ENCODE assay signal across 8 cellular contexts in the genomic region with DNA sequence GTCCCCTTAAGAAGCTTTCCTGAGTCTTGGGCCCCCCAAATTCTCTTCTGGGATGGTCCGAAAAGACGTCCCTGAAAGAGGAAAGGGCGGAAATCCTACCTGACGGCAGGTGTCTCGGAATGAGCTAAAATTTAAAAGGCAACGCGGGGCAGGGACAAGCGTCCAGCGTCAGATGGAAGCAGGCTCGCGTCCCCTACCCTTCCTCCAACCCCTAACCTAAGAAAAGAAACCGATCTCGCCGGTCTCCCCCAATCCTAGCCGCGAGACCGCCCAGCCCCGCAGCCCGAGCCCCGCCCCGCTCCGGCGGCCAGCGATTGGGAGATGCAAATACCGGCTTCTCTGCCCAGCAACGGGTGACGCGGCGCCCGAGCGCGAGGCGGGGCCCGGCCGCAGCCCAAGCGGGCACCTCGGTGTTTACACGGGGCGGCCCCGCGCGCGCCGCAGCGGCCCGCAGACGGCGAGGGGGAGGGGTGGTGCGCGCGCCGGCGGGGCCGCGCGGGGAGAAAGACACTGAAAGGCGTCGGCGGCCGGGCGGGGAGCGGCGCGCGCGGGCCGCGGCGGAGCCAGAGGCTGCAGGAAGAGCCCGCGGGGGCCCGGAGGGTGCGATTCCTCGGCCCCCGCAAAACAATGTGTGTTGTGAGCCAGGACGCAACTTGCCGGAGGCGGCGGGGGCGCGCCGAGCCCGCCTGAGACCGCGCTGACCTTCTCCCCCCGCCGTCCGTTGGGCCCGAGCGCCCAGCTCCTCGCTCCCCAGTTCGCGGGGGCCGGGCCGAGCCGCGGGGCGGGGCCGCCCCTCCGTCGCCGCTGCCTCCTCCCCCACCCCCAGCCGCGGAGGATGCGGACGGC. TPM values are rescaled to one million over a fixed set of nuclear protein-coding genes. Genes with fewer than 3 reads are reported as not detected.
A peak's percentile ranks its signal among the peaks of the same experiment; 100 is the strongest.
DNase-seq lines count a peak whose midpoint lies in the region; ATAC-seq and TF ChIP-seq lines count a peak whose summit lies in the region.

TSS of gene SOX12 (plus strand) at position 510 of the 846 bp plus-strand sequence. CDS start 373 bp downstream, outside the sequence.

- peak; percentile 92 for DNase-seq in AG08395 (ENCODE audit: low spot score)
- DNase-seq in NCI-H2227 treated with DMSO at 0.1 percent for 48 hours (lab: John Stamatoyannopoulos, UW): peak; percentile 97
- peak; percentile 100 for DNase-seq in WTC11 (ENCODE audit: low spot score)
- DNase-seq in cardiac fibroblast (ENCODE audit: low read depth in 2 of 2): peak; percentile 87 to 95
- peak; percentile 82 for DNase-seq in iPS-NIHi7 (ENCODE audit: extremely low spot score)
- DNase-seq in smooth muscle cell of the brain vasculature (ENCODE audit: low read depth, low spot score): peak; percentile 83

- peak within 1 kb of the TSS; percentile 72 to 91 for H3K4me3 ChIP-seq in cardiac fibroblast (replicated peaks in 1 of 2; ENCODE audit: low read depth in 2 of 2, low read length in 2 of 2)

- CTCF ChIA-PET in WTC11 (lab: Charles Lee): interaction anchor here (0.6 to 3.9 kb wide), 10 partner anchors 8 to 59 kb away, joined by 3 to 55 read pairs (median 8); no protein-coding TSS in a partner anchor

- H3K27ac Mint-ChIP-seq in WTC11: peak within 1 kb of the TSS; percentile 99

- POLR2A ChIA-PET in WTC11 (lab: Charles Lee): interaction anchor here (0.5 to 5.0 kb wide), 12 partner anchors 13 to 335 kb away, joined by 3 to 110 read pairs (median 6); partner anchors contain the start of genes NRSN2, TRIB3 and ZCCHC3

- peaks cover 22% of the 10 kb centered on the region for H3K36me3 Mint-ChIP-seq in WTC11

- peaks cover 4% of the 10 kb centered on the region for H3K9me3 Mint-ChIP-seq in WTC11

- peak within 1 kb of the TSS; percentile 88 for H3K4me3 Mint-ChIP-seq in WTC11

- ATAC-seq in GM19023 (IDR thresholded peaks at IDR 0.05; ENCODE audit: unreplicated experiment) (peak; percentile 81), HG03175 (IDR thresholded peaks at IDR 0.05; ENCODE audit: unreplicated experiment) (peak; percentile 78), WTC11 (peak; percentile 61)

- H3K27me3 Mint-ChIP-seq in WTC11 (ENCODE audit: low read depth): no peaks in the 10 kb centered on the region

- peaks cover 57% of the 10 kb centered on the region for H3K4me1 Mint-ChIP-seq in WTC11

- TF ChIP-seq CTCF in WTC11 (IDR thresholded peaks at IDR 0.05) (no peak), cardiac fibroblast (IDR thresholded peaks at IDR 0.05; ENCODE audit: low read depth, low read length) (no peak)

TF ChIP-seq in WTC11, 78 proteins besides CTCF, POLR2A, EP300 and RAD21 (continues in another document):
- TF ChIP-seq CBFB (CRISPR knock-in tag; IDR thresholded peaks at IDR 0.05; ENCODE audit: low read depth): no peak
- peak; percentile 73 for TF ChIP-seq FOXK1 (CRISPR knock-in tag; IDR thresholded peaks at IDR 0.05)
- TF ChIP-seq ZNF219 (CRISPR knock-in tag; IDR thresholded peaks at IDR 0.05; ENCODE audit: borderline replicate concordance): 0 out of 2 replicates have a peak, but pooled peaks have one; percentile 28
- TF ChIP-seq, protein P1, sequence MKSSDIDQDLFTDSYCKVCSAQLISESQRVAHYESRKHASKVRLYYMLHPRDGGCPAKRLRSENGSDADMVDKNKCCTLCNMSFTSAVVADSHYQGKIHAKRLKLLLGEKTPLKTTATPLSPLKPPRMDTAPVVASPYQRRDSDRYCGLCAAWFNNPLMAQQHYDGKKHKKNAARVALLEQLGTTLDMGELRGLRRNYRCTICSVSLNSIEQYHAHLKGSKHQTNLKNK (CRISPR knock-in tag; IDR thresholded peaks at IDR 0.05): no peak
- no peak for TF ChIP-seq ZNF396 (CRISPR knock-in tag; IDR thresholded peaks at IDR 0.05; ENCODE audit: borderline replicate concordance)
- no peak for TF ChIP-seq IRF1 (CRISPR knock-in tag; IDR thresholded peaks at IDR 0.05)
- TF ChIP-seq, protein P2, sequence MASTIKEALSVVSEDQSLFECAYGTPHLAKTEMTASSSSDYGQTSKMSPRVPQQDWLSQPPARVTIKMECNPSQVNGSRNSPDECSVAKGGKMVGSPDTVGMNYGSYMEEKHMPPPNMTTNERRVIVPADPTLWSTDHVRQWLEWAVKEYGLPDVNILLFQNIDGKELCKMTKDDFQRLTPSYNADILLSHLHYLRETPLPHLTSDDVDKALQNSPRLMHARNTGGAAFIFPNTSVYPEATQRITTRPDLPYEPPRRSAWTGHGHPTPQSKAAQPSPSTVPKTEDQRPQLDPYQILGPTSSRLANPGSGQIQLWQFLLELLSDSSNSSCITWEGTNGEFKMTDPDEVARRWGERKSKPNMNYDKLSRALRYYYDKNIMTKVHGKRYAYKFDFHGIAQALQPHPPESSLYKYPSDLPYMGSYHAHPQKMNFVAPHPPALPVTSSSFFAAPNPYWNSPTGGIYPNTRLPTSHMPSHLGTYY (CRISPR knock-in tag; IDR thresholded peaks at IDR 0.05): no peak
- TF ChIP-seq, protein P3, sequence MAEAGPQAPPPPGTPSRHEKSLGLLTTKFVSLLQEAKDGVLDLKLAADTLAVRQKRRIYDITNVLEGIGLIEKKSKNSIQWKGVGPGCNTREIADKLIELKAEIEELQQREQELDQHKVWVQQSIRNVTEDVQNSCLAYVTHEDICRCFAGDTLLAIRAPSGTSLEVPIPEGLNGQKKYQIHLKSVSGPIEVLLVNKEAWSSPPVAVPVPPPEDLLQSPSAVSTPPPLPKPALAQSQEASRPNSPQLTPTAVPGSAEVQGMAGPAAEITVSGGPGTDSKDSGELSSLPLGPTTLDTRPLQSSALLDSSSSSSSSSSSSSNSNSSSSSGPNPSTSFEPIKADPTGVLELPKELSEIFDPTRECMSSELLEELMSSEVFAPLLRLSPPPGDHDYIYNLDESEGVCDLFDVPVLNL (CRISPR knock-in tag; IDR thresholded peaks at IDR 0.05; ENCODE audit: borderline replicate concordance, low read depth): no peak
- TF ChIP-seq, protein P4, sequence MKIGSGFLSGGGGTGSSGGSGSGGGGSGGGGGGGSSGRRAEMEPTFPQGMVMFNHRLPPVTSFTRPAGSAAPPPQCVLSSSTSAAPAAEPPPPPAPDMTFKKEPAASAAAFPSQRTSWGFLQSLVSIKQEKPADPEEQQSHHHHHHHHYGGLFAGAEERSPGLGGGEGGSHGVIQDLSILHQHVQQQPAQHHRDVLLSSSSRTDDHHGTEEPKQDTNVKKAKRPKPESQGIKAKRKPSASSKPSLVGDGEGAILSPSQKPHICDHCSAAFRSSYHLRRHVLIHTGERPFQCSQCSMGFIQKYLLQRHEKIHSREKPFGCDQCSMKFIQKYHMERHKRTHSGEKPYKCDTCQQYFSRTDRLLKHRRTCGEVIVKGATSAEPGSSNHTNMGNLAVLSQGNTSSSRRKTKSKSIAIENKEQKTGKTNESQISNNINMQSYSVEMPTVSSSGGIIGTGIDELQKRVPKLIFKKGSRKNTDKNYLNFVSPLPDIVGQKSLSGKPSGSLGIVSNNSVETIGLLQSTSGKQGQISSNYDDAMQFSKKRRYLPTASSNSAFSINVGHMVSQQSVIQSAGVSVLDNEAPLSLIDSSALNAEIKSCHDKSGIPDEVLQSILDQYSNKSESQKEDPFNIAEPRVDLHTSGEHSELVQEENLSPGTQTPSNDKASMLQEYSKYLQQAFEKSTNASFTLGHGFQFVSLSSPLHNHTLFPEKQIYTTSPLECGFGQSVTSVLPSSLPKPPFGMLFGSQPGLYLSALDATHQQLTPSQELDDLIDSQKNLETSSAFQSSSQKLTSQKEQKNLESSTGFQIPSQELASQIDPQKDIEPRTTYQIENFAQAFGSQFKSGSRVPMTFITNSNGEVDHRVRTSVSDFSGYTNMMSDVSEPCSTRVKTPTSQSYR (CRISPR knock-in tag; IDR thresholded peaks at IDR 0.05): no peak
- TF ChIP-seq, protein P5, sequence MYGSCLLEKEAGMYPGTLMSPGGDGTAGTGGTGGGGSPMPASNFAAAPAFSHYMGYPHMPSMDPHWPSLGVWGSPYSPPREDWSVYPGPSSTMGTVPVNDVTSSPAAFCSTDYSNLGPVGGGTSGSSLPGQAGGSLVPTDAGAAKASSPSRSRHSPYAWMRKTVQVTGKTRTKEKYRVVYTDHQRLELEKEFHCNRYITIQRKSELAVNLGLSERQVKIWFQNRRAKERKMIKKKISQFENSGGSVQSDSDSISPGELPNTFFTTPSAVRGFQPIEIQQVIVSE (CRISPR knock-in tag; IDR thresholded peaks at IDR 0.05; ENCODE audit: borderline replicate concordance): no peak
- TF ChIP-seq CREM (CRISPR knock-in tag; IDR thresholded peaks at IDR 0.05): peak; percentile 88
- TF ChIP-seq TCF7 (CRISPR knock-in tag; IDR thresholded peaks at IDR 0.05; ENCODE audit: low read depth): no peak
- no peak for TF ChIP-seq EMX1 (CRISPR knock-in tag; IDR thresholded peaks at IDR 0.05)
- TF ChIP-seq, protein P6, sequence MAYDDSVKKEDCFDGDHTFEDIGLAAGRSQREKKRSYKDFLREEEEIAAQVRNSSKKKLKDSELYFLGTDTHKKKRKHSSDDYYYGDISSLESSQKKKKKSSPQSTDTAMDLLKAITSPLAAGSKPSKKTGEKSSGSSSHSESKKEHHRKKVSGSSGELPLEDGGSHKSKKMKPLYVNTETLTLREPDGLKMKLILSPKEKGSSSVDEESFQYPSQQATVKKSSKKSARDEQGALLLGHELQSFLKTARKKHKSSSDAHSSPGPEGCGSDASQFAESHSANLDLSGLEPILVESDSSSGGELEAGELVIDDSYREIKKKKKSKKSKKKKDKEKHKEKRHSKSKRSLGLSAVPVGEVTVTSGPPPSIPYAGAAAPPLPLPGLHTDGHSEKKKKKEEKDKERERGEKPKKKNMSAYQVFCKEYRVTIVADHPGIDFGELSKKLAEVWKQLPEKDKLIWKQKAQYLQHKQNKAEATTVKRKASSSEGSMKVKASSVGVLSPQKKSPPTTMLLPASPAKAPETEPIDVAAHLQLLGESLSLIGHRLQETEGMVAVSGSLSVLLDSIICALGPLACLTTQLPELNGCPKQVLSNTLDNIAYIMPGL (CRISPR knock-in tag; IDR thresholded peaks at IDR 0.05): peak; percentile 2; the same call in 1 of the 2 replicates
- TF ChIP-seq JUN (CRISPR knock-in tag; IDR thresholded peaks at IDR 0.05): no peak; the same call in 1 of the 2 replicates
- no peak for TF ChIP-seq NFATC4 (CRISPR knock-in tag; IDR thresholded peaks at IDR 0.05)
- TF ChIP-seq KAT7 (CRISPR knock-in tag; IDR thresholded peaks at IDR 0.05; ENCODE audit: borderline replicate concordance): no peak

RNA-seq across cellular contexts. Expression of gene SOX12, which starts in this region (rescaled TPM):
- total RNA-seq in WTC11 (2021): 59.1 to 76.3 TPM (median 72.5 TPM) in 3 replicates

Comparison
In these comparisons a context has a peak if more than half of its experiments do, and no peak if none do; other contexts are left out.
1. Peak in every context shown above with its lines: DNase-seq, ATAC-seq and H3K4me3 ChIP-seq.